ENCODE assay signal across 25 cellular contexts in genomic region chr15:91717811-91718210, GRCh38.
DNase-seq lines count a peak whose midpoint lies in the region; ATAC-seq, FAIRE-seq and TF ChIP-seq lines count a peak whose summit lies in the region.
"Had no signal": no experiment of that assay in that cellular context is flagged by ENCODE, and none has a peak within 500 bp of the region (broad histone marks: within the 10 kb centered on the region; RNA-seq: fewer than 3 reads in every experiment).

No MANE protein-coding gene starts in this region.

- DNase-seq in HepG2 (ENCODE audit: low spot score) (no peak), small intestine (peak; percentile 11), D721Med (ENCODE audit: insufficient read length, low spot score) (no peak)
- DNase-seq: 8988T; ACHN; AML-193; BE2C; C1 segment of cervical spinal cord; Calu3; CD4-positive, alpha-beta memory T cell; COR-L47; DMS153; DMS79 treated with DMSO at 0.1 percent for 48 hours; GF-D8; GOT3; HFFc6 had no signal

- intact Hi-C loops in HepG2 (cut with micrococcal nuclease; ENCODE audit: unreplicated experiment): no loop called here

- no peak for TF ChIP-seq CTCF in HepG2 (CRISPR knock-in tag; IDR thresholded peaks at IDR 0.05)
- TF ChIP-seq CTCF in D721Med (IDR thresholded peaks at IDR 0.05; ENCODE audit: insufficient read depth, missing control alignments): no peak

- 0% methylated on average over 3 of the region's 3 CpGs for WGBS in HepG2 (ENCODE audit: low lambda C conversion rate)
- 45 to 78% (median 54%) methylated on average over 3 of the region's 3 CpGs for WGBS in small intestine, 3 donors

- ATAC-seq in HepG2: no peak
- ATAC-seq in HG02571 (IDR thresholded peaks at IDR 0.05; ENCODE audit: unreplicated experiment): no peak
- no peak for ATAC-seq in HG02884 (IDR thresholded peaks at IDR 0.05; ENCODE audit: unreplicated experiment)
- ATAC-seq: A549 had no signal

- H3K27ac ChIP-seq in BLaER1 (no peak overlapping the region), layer of hippocampus (ENCODE audit: low read depth, low read length) (peak overlapping the region; percentile 16), HepG2 (ENCODE audit: extremely low read length, insufficient read depth, low read length) (no peak overlapping the region), small intestine (ENCODE audit: low read depth in 1 of 2, low read length in 1 of 2) (no peak overlapping the region)
- H3K27ac ChIP-seq: A549 had no signal

- no peaks in the 10 kb centered on the region for H3K27me3 ChIP-seq in BLaER1
- H3K27me3 ChIP-seq in layer of hippocampus (ENCODE audit: control insufficient read depth, insufficient read depth, low read length): no peaks in the 10 kb centered on the region
- 0 out of 5 replicates have a peak, but pooled peaks cover 0 to 1% of the 10 kb centered on the region in 2 experiments for H3K27me3 ChIP-seq in HepG2 (ENCODE audit: control insufficient read depth in 1 of 2, insufficient read depth in 2 of 2, low read length in 2 of 2)
- no peaks in the 10 kb centered on the region for H3K27me3 ChIP-seq in small intestine (ENCODE audit: control insufficient read depth in 2 of 2, insufficient read depth in 2 of 2, low read length in 2 of 2)
- H3K27me3 ChIP-seq: BE2C had no signal

- FAIRE-seq in HepG2 (lab: Jason Lieb, UNC) (no peak), small intestine (lab: Jason Lieb, UNC) (no peak), D721Med (lab: Jason Lieb, UNC) (no peak)
- FAIRE-seq: A549, GM12891, GM18507, H54 had no signal

- peak overlapping the region; percentile 54 for H3K4me2 ChIP-seq in BLaER1
- no peak overlapping the region for H3K4me2 ChIP-seq in HepG2 (ENCODE audit: low read depth, low read length)
- H3K4me2 ChIP-seq: A549 had no signal

- no peaks in the 10 kb centered on the region for H4K20me1 ChIP-seq in BLaER1
- no peaks in the 10 kb centered on the region for H4K20me1 ChIP-seq in HepG2 (ENCODE audit: insufficient read depth, low read length)

- H3K9me3 ChIP-seq in BLaER1 (no peaks in the 10 kb centered on the region), HepG2 (ENCODE audit: low read length) (no peaks in the 10 kb centered on the region), small intestine (ENCODE audit: control insufficient read depth, low read depth) (no peaks in the 10 kb centered on the region)
- H3K9me3 ChIP-seq: A549, BE2C, HAP-1 had no signal

- no peak for TF ChIP-seq POLR2A in HepG2 (IDR thresholded peaks at IDR 0.05; ENCODE audit: insufficient read depth in 1 of 2, low read depth in 2 of 2, low read length in 2 of 2)

- peaks cover 17% of the 10 kb centered on the region for H3K4me1 ChIP-seq in BLaER1
- H3K4me1 ChIP-seq in HepG2 (ENCODE audit: insufficient read depth, low read length): no peaks in the 10 kb centered on the region
- H3K4me1 ChIP-seq in small intestine (ENCODE audit: control insufficient read depth in 2 of 2, insufficient read depth in 1 of 2, low read depth in 1 of 2, low read length in 1 of 2): no peaks in the 10 kb centered on the region
- H3K4me1 ChIP-seq: A549, BE2C had no signal

- CTCF ChIA-PET in HepG2 (lab: Yijun Ruan, JAX; ENCODE audit: low intra/inter-chr PET ratio, low total read pairs): no interaction called here

- TF ChIP-seq EP300 in HepG2 (IDR thresholded peaks at IDR 0.05; ENCODE audit: low read depth in 2 of 2, low read length in 2 of 2) (no peak), HepG2 (CRISPR knock-in tag; IDR thresholded peaks at IDR 0.05; ENCODE audit: borderline replicate concordance) (no peak)

- H3K79me2 ChIP-seq in HepG2 (ENCODE audit: insufficient read depth, low read length): no peaks in the 10 kb centered on the region

- BruUV-seq in HepG2 (replicated peaks; lab: Mats Ljungman, UMichigan): no TSS peak

- H3K4me3 ChIP-seq in BLaER1 (no peak overlapping the region), HepG2 (replicated peaks in 1 of 3; ENCODE audit: insufficient read depth in 1 of 3, low read depth in 2 of 3, low read length in 3 of 3) (no peak overlapping the region), small intestine (ENCODE audit: low read depth in 1 of 2, low read length in 2 of 2) (no peak overlapping the region)
- H3K4me3 ChIP-seq: A549, HAP-1 had no signal

- no peak for TF ChIP-seq RAD21 in HepG2 (CRISPR knock-in tag; IDR thresholded peaks at IDR 0.05)

- no peak overlapping the region for H3K9ac ChIP-seq in BLaER1
- no peak overlapping the region for H3K9ac ChIP-seq in HepG2 (ENCODE audit: insufficient read depth, low read depth, low read length)

- POLR2A ChIA-PET in HepG2 (lab: Yijun Ruan, JAX): no interaction called here

- in situ Hi-C loops in HepG2 (cut with HindIII; ENCODE audit: extremely low pct_ligation_motif_present, low pct_unique_long_range_greater_than_20kb): no loop called here

- H3K36me3 ChIP-seq in BLaER1 (no peaks in the 10 kb centered on the region), HepG2 (replicated peaks in 1 of 2; ENCODE audit: control insufficient read depth in 1 of 2, insufficient read depth in 2 of 2, low read length in 2 of 2) (no peaks in the 10 kb centered on the region), small intestine (ENCODE audit: control insufficient read depth in 2 of 2, insufficient read depth in 2 of 2, low read length in 2 of 2) (no peaks in the 10 kb centered on the region)
- H3K36me3 ChIP-seq: BE2C, HAP-1 had no signal

- H2AFZ ChIP-seq in HepG2 (ENCODE audit: low read length): no peak overlapping the region

TF ChIP-seq in HepG2, 621 proteins besides CTCF, POLR2A, EP300 and RAD21:
- TF ChIP-seq ZEB1 (IDR thresholded peaks at IDR 0.05; ENCODE audit: insufficient replicate concordance, low read depth) (no peak), ZNF142 (CRISPR knock-in tag; IDR thresholded peaks at IDR 0.05) (no peak), HNF4A (CRISPR knock-in tag; IDR thresholded peaks at IDR 0.05) (peak; percentile 12; the same call in 1 of the 2 replicates), ZNF160 (CRISPR knock-in tag; IDR thresholded peaks at IDR 0.05) (no peak), ZNF510 (CRISPR knock-in tag; IDR thresholded peaks at IDR 0.05; ENCODE audit: low read depth) (no peak)
